8 cellular contexts compared by ENCODE assay signal in the genomic region with DNA sequence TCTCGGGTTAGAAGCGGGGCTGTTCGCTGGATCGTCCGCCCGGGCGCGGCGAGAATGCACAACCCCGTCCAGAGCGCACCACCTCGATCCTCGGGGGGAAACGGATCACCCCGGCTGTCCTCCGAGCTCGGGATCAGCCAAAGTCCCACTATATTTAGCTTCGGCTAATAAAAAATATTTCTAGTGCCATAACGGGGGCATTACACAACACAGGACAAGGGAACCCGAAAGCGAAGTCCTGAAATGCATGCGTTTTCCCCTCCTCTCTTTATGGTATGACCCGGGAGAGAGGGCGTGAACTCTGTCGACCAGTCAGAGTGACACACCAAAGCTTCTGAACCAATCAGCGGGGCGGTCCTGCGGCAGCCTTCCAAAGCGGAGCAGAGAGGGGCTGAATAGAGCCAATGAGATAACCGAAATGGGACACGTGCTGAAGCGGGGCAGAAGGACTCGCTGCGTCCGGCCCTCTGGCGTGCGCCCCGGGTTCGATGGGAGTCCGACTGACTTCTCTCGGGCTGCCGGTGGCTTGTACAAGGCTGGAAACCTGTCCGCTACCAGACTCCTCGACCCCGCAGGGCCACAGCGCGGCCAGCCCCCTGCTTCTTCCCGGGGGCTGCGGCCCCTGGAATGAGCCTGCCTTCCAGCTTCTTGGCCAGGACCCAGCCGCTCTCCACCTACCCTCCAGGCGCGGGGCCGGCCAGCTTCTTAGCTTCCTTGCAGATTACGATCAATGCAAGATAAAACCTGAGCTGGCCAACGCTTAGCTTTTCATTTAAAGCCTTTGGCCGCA. TPM values are rescaled to one million over a fixed set of nuclear protein-coding genes. Genes with fewer than 3 reads are reported as not detected.
DNase-seq lines count a peak whose midpoint lies in the region; ATAC-seq and TF ChIP-seq lines count a peak whose summit lies in the region.

A gene with protein sequence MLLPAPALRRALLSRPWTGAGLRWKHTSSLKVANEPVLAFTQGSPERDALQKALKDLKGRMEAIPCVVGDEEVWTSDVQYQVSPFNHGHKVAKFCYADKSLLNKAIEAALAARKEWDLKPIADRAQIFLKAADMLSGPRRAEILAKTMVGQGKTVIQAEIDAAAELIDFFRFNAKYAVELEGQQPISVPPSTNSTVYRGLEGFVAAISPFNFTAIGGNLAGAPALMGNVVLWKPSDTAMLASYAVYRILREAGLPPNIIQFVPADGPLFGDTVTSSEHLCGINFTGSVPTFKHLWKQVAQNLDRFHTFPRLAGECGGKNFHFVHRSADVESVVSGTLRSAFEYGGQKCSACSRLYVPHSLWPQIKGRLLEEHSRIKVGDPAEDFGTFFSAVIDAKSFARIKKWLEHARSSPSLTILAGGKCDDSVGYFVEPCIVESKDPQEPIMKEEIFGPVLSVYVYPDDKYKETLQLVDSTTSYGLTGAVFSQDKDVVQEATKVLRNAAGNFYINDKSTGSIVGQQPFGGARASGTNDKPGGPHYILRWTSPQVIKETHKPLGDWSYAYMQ (minus strand): TSS at position 33 of the 790 bp plus-strand sequence. CDS start 32 bp downstream, at position 1.

- H3K27me3 Mint-ChIP-seq in natural killer cell (ENCODE audit: low read depth in 2 of 2), result no peaks in the 10 kb centered on the region

- peaks cover 3% of the 10 kb centered on the region for H4K20me1 ChIP-seq in Loucy (ENCODE audit: insufficient read depth, low read length, poor library complexity, severe bottlenecking)

- TF ChIP-seq CTCF in Loucy (conservative IDR thresholded peaks at IDR 0.05; ENCODE audit: low read length) (no peak), fibroblast of pulmonary artery (IDR thresholded peaks at IDR 0.05; ENCODE audit: low read length, missing control alignments) (no peak), natural killer cell (IDR thresholded peaks at IDR 0.05) (no peak)

- H3F3A ChIP-seq in Loucy (ENCODE audit: low read depth), result no peaks in the 10 kb centered on the region

- peak; percentile 93 to 98 (median 94) for ATAC-seq in natural killer cell

- H3K4me1 ChIP-seq in Loucy (ENCODE audit: insufficient read depth, low read length, poor library complexity, severe bottlenecking), result peaks cover 46% of the 10 kb centered on the region

- TF ChIP-seq POLR2A in Raji (IDR thresholded peaks at IDR 0.05; ENCODE audit: insufficient read depth, low read depth, low read length), result peak; percentile 60

- peak; percentile 99 for DNase-seq in ELR (ENCODE audit: low read depth)
- peak; percentile 99 for DNase-seq in H7
- peak; percentile 73 for DNase-seq in activated gamma-delta T cell (lab: John Stamatoyannopoulos, UW)
- peak; percentile 98 for DNase-seq in fibroblast of pulmonary artery (ENCODE audit: low read depth)
- peak; percentile 86 for DNase-seq in natural killer cell
- DNase-seq in stimulated activated naive CD4-positive, alpha-beta T cell (lab: John Stamatoyannopoulos, UW), result peak; percentile 85 to 98 (median 92)

- H2AFZ ChIP-seq in Loucy (ENCODE audit: low read length), result peak within 1 kb of the TSS; percentile 93

- intact Hi-C loops in natural killer cell (cut with micrococcal nuclease), result loop anchor here (2.0 kb wide), 1 partner anchor 54 kb away; a partner anchor contains a TSS

- H3K4me1 Mint-ChIP-seq in natural killer cell, result peaks cover 25 to 28% of the 10 kb centered on the region in 2 donors

- no peaks in the 10 kb centered on the region for H3K9me3 Mint-ChIP-seq in natural killer cell

- H3K9ac ChIP-seq in Loucy (ENCODE audit: low read depth, low read length, poor library complexity, severe bottlenecking), result peak within 1 kb of the TSS; percentile 67

- peak within 1 kb of the TSS; percentile 90 to 95 for H3K27ac Mint-ChIP-seq in natural killer cell

- H3K79me2 ChIP-seq in Loucy (ENCODE audit: insufficient read depth, low read length), result peaks cover 18% of the 10 kb centered on the region; the same call in 1 of the 2 replicates

- H3K27me3 ChIP-seq in H7 (ENCODE audit: control insufficient read depth, insufficient read depth, low read length) (peaks cover 5% of the 10 kb centered on the region; the same call in 1 of the 2 replicates), Loucy (ENCODE audit: insufficient read depth, low read length, poor library complexity, severe bottlenecking) (no peaks in the 10 kb centered on the region)

- H3K36me3 ChIP-seq in H7 (replicated peaks; ENCODE audit: control insufficient read depth, insufficient read depth, low read length) (no peaks in the 10 kb centered on the region), Loucy (ENCODE audit: insufficient read depth, low read length) (no peaks in the 10 kb centered on the region)

- peak within 1 kb of the TSS; percentile 80 for H3K4me2 ChIP-seq in Loucy (ENCODE audit: low read depth, low read length, poor library complexity, severe bottlenecking)

- no peaks in the 10 kb centered on the region for H3K9me2 ChIP-seq in Loucy (replicated peaks; ENCODE audit: low read depth, low read length)

- H3K4me3 ChIP-seq in H7 (ENCODE audit: insufficient read depth, low read depth, low read length) (peak within 1 kb of the TSS; percentile 82), Loucy (ENCODE audit: low read length, poor library complexity, severe bottlenecking) (peak within 1 kb of the TSS; percentile 94), fibroblast of pulmonary artery (replicated peaks; ENCODE audit: low read depth, low read length) (peak within 1 kb of the TSS; percentile 82)

- no peaks in the 10 kb centered on the region for H3K36me3 Mint-ChIP-seq in natural killer cell

- peak within 1 kb of the TSS; percentile 96 for H3K4me3 Mint-ChIP-seq in natural killer cell

- no peaks in the 10 kb centered on the region for H3K9me3 ChIP-seq in Loucy (ENCODE audit: insufficient read depth, low read depth, low read length)

RNA-seq across cellular contexts. Expression of the gene that starts here (rescaled TPM):
- total RNA-seq in H7 (2014; rRNA removed; shearing (Covaris generic)), result 23.7 and 23.8 TPM in 2 replicates
- 1 to 10 TPM; 3.4 to 4.1 (median 3.7) TPM for total RNA-seq in natural killer cell

Comparison
In these comparisons a context has a peak if more than half of its experiments do, and no peak if none do; other contexts are left out.
1. Peak in every context shown above with its lines: DNase-seq, ATAC-seq and H3K4me3 ChIP-seq.